ENCODE assay signal across 24 cellular contexts in the genomic region with DNA sequence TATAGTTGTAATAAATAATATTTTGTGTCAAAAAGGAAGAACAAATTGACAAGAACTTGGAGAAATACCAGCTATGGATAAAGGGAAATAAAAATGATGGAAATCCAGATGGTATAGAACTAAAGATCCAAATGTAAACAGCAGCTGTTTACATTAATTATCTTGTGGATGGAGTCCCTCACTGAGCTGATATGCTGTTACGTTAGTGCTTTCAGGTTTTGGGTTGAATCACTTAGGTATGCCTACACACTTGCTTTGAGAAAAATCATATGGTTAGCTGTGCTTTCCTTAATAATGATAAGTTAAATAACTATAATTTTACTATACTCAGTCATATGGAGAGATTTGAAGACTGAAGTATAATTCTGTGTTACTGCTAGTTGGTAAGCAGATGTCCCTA. TPM values are rescaled to one million over a fixed set of nuclear protein-coding genes. Genes with fewer than 3 reads are reported as not detected.
DNase-seq lines count a peak whose midpoint lies in the region; TF ChIP-seq lines count a peak whose summit lies in the region.
"Had no signal": no experiment of that assay in that cellular context is flagged by ENCODE, and none has a peak within 500 bp of the region (broad histone marks: within the 10 kb centered on the region; RNA-seq: fewer than 3 reads in every experiment).

No MANE protein-coding gene starts in this region.

- no peaks in the 10 kb centered on the region for H3K36me3 ChIP-seq in HAP-1 (replicated peaks)
- H3K36me3 ChIP-seq: gastroesophageal sphincter had no signal

- H3K27me3 Mint-ChIP-seq in activated CD4-positive, alpha-beta memory T cell treated with anti-CD3 and anti-CD28 coated beads for 36 hours, result peaks cover 6% of the 10 kb centered on the region
- H3K27me3 Mint-ChIP-seq in activated CD4-positive, alpha-beta T cell treated with anti-CD3 and anti-CD28 coated beads, Interleukin-2, amount 10 ng/mL, durations not matched to agents 7 days and 5 days, result peaks cover 23% of the 10 kb centered on the region
- H3K27me3 Mint-ChIP-seq: brain, progenitor cell of endocrine pancreas had no signal

- no peak overlapping the region for H3K4me3 Mint-ChIP-seq in activated CD4-positive, alpha-beta memory T cell treated with anti-CD3 and anti-CD28 coated beads for 36 hours
- no peak overlapping the region for H3K4me3 Mint-ChIP-seq in activated CD4-positive, alpha-beta T cell treated with anti-CD3 and anti-CD28 coated beads, Interleukin-2, amount 10 ng/mL, durations not matched to agents 7 days and 5 days
- H3K4me3 Mint-ChIP-seq: brain; CD4-positive, alpha-beta T cell; WTC11 had no signal

- H3K9me3 Mint-ChIP-seq in activated CD4-positive, alpha-beta memory T cell treated with anti-CD3 and anti-CD28 coated beads for 36 hours, result no peaks in the 10 kb centered on the region
- H3K9me3 Mint-ChIP-seq in activated CD4-positive, alpha-beta T cell treated with anti-CD3 and anti-CD28 coated beads, Interleukin-2, amount 10 ng/mL, durations not matched to agents 7 days and 5 days, result no peaks in the 10 kb centered on the region
- H3K9me3 Mint-ChIP-seq: CD4-positive, alpha-beta T cell; WTC11 had no signal

- H3K27ac Mint-ChIP-seq in activated CD4-positive, alpha-beta memory T cell treated with anti-CD3 and anti-CD28 coated beads for 36 hours, result no peak overlapping the region
- no peak overlapping the region for H3K27ac Mint-ChIP-seq in activated CD4-positive, alpha-beta T cell treated with anti-CD3 and anti-CD28 coated beads, Interleukin-2, amount 10 ng/mL, durations not matched to agents 7 days and 5 days
- H3K27ac Mint-ChIP-seq: brain; CD4-positive, alpha-beta T cell; progenitor cell of endocrine pancreas; WTC11 had no signal

- DNase-seq in HCEC 1CT, result peak; percentile 45
- DNase-seq in NCI-H69 (lab: John Stamatoyannopoulos, UW), result peak; percentile 59
- DNase-seq in choroid plexus epithelial cell (ENCODE audit: low read depth), result peak; percentile 30
- peak; percentile 26 for DNase-seq in skeletal muscle cell (ENCODE audit: low read depth)
- no peak for DNase-seq in HAP-1 (ENCODE audit: low spot score in 2 of 2)
- DNase-seq in activated CD4-positive, alpha-beta memory T cell treated with anti-CD3 and anti-CD28 coated beads for 36 hours, result no peak
- no peak for DNase-seq in activated CD4-positive, alpha-beta T cell treated with anti-CD3 and anti-CD28 coated beads, Interleukin-2, amount 10 ng/mL, durations not matched to agents 7 days and 5 days
- DNase-seq: activated CD4-positive, alpha-beta T cell treated with anti-CD3 and anti-CD28 coated beads, Interleukin-2, amount 50 U/mL, for 48 hours; activated effector memory CD4-positive, alpha-beta T cell treated with anti-CD3 and anti-CD28 coated beads, Interleukin-2, amount 50 U/mL, for 16 hours; CD4-positive, alpha-beta T cell; effector CD4-positive, alpha-beta T cell; erythroblast; MV-4-11; NCI-H187; NCI-H2227 treated with DMSO at 0.1 percent for 48 hours; SHP77; stimulated activated CD8-positive, alpha-beta memory T cell treated with anti-CD3 and anti-CD28 coated beads, Interleukin-4, amount 100 ng/mL, for 48 hours; SW 1271; T1000; trophoblast cell had no signal

- H3K36me3 Mint-ChIP-seq in activated CD4-positive, alpha-beta memory T cell treated with anti-CD3 and anti-CD28 coated beads for 36 hours, result no peaks in the 10 kb centered on the region
- no peaks in the 10 kb centered on the region for H3K36me3 Mint-ChIP-seq in activated CD4-positive, alpha-beta T cell treated with anti-CD3 and anti-CD28 coated beads, Interleukin-2, amount 10 ng/mL, durations not matched to agents 7 days and 5 days (ENCODE audit: low read depth)
- H3K36me3 Mint-ChIP-seq: WTC11 had no signal

- H3K4me3 ChIP-seq in choroid plexus epithelial cell (ENCODE audit: low read depth, low read length), result no peak overlapping the region
- H3K4me3 ChIP-seq in skeletal muscle cell (ENCODE audit: low read depth, low read length), result no peak overlapping the region
- no peak overlapping the region for H3K4me3 ChIP-seq in HAP-1
- H3K4me3 ChIP-seq: gastroesophageal sphincter had no signal

- CTCF ChIA-PET in activated CD4-positive, alpha-beta memory T cell treated with anti-CD3 and anti-CD28 coated beads for 36 hours (lab: Charles Lee), result no interaction called here
- CTCF ChIA-PET in activated CD4-positive, alpha-beta T cell treated with anti-CD3 and anti-CD28 coated beads, Interleukin-2, amount 10 ng/mL, durations not matched to agents 7 days and 5 days (lab: Charles Lee), result interaction anchor here (0.7 kb wide), 1 partner anchor 94 kb away, joined by 3 read pairs; no protein-coding TSS in a partner anchor

- in situ Hi-C loops in HAP-1 (cut with MboI; ENCODE audit: low sequenced_read_pairs), result no loop called here

- H3K27me3 ChIP-seq in HAP-1 (ENCODE audit: low read depth), result no peaks in the 10 kb centered on the region
- H3K27me3 ChIP-seq: gastroesophageal sphincter had no signal

- H3K4me1 Mint-ChIP-seq in activated CD4-positive, alpha-beta memory T cell treated with anti-CD3 and anti-CD28 coated beads for 36 hours (ENCODE audit: low read depth), result no peaks in the 10 kb centered on the region
- no peaks in the 10 kb centered on the region for H3K4me1 Mint-ChIP-seq in activated CD4-positive, alpha-beta T cell treated with anti-CD3 and anti-CD28 coated beads, Interleukin-2, amount 10 ng/mL, durations not matched to agents 7 days and 5 days

- no peak for TF ChIP-seq CTCF in choroid plexus epithelial cell (conservative IDR thresholded peaks at IDR 0.05; ENCODE audit: low read depth, low read length)

- POLR2A ChIA-PET in activated CD4-positive, alpha-beta memory T cell treated with anti-CD3 and anti-CD28 coated beads for 36 hours (lab: Charles Lee), result interaction anchor here (0.7 kb wide), 1 partner anchor 23 kb away, joined by 3 read pairs; no protein-coding TSS in a partner anchor
- POLR2A ChIA-PET in activated CD4-positive, alpha-beta T cell treated with anti-CD3 and anti-CD28 coated beads, Interleukin-2, amount 10 ng/mL, durations not matched to agents 7 days and 5 days (lab: Charles Lee), result no interaction called here

- intact Hi-C loops in activated CD4-positive, alpha-beta memory T cell treated with anti-CD3 and anti-CD28 coated beads for 36 hours (cut with micrococcal nuclease), result no loop called here

- H3K4me1 ChIP-seq in HAP-1, result peaks cover 14% of the 10 kb centered on the region

- no peaks in the 10 kb centered on the region for H3K9me3 ChIP-seq in HAP-1
- H3K9me3 ChIP-seq: gastroesophageal sphincter had no signal

RNA-seq across cellular contexts. Expression of a gene that starts 27.7 kb away (rescaled TPM):
- total RNA-seq in activated CD4-positive, alpha-beta memory T cell treated with anti-CD3 and anti-CD28 coated beads for 36 hours, result under 1 TPM in 1 of 2 experiments, not detected in 1; 0.10 TPM
- total RNA-seq in activated CD4-positive, alpha-beta T cell treated with anti-CD3 and anti-CD28 coated beads, Interleukin-2, amount 10 ng/mL, durations not matched to agents 7 days and 5 days, result under 1 TPM in 1 of 2 experiments, not detected in 1; 0.12 TPM

Comparison
In these comparisons a context has a peak if more than half of its experiments do, and no peak if none do; other contexts are left out.
1. DNase-seq: peak in HCEC 1CT (single experiment), NCI-H69 (single experiment), choroid plexus epithelial cell (single experiment) and skeletal muscle cell (single experiment); none in HAP-1 (0 of 2), activated CD4-positive, alpha-beta memory T cell treated with anti-CD3 and anti-CD28 coated beads for 36 hours (single experiment) and activated CD4-positive, alpha-beta T cell treated with anti-CD3 and anti-CD28 coated beads, Interleukin-2, amount 10 ng/mL, durations not matched to agents 7 days and 5 days (single experiment).